In the genomic region with DNA sequence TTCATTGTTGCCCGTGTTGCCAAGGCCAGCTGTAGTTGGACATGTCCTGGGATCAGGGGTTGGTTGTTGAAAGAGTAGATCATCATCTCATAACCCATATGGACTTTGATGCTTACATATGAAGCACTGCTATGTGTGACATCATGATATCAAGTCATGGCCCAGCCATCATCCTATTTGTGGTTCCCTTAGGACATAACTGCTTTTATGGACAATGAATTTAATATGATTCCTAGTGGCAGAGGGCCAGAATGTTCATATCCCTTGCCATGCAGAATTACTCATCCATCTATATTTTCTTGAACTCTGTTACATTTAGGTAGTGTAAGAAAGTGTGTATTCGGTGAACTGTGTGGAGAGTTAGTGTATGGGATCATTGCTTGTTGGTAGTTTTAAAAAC, we compare ENCODE assay signal across 18 cellular contexts.
"Had no signal": no experiment of that assay in that cellular context is flagged by ENCODE, and none has a peak within 500 bp of the region (broad histone marks: within the 10 kb centered on the region; RNA-seq: fewer than 3 reads in every experiment).

No MANE protein-coding gene starts in this region.

- H3K9me3 Mint-ChIP-seq: effector memory CD8-positive, alpha-beta T cell; natural killer cell had no signal

- H3K27me3 ChIP-seq: adrenal gland, cardiac muscle cell, esophagus squamous epithelium, gastroesophageal sphincter, heart left ventricle, right lobe of liver, spleen had no signal

- H3K27ac ChIP-seq: adrenal gland, cardiac muscle cell, esophagus squamous epithelium, gastroesophageal sphincter, heart left ventricle, parathyroid adenoma, right lobe of liver, spleen, WERI-Rb-1 had no signal

- H3K9me3 ChIP-seq: adrenal gland, esophagus squamous epithelium, gastroesophageal sphincter, heart left ventricle, right lobe of liver had no signal

- H3K27ac Mint-ChIP-seq: activated naive CD4-positive, alpha-beta T cell treated with anti-CD3 and anti-CD28 coated beads, Interleukin-2, amount 50 U/mL, for 72 hours; activated T-cell treated with anti-CD3 and anti-CD28 coated beads, Interleukin-2, amount 50 U/mL, for 72 hours; effector memory CD8-positive, alpha-beta T cell; natural killer cell had no signal

- H2AFZ ChIP-seq: parathyroid adenoma had no signal

- H3K4me3 ChIP-seq: adrenal gland, cardiac muscle cell, esophagus squamous epithelium, gastroesophageal sphincter, heart left ventricle, right lobe of liver, spleen had no signal

- H3K9ac ChIP-seq: parathyroid adenoma had no signal

- H3K4me1 ChIP-seq: adrenal gland, esophagus squamous epithelium, gastroesophageal sphincter, heart left ventricle, parathyroid adenoma, right lobe of liver, spleen had no signal

- H3K27me3 Mint-ChIP-seq: effector memory CD8-positive, alpha-beta T cell had no signal

- DNase-seq: activated CD4-positive, alpha-beta T cell treated with anti-CD3 and anti-CD28 coated beads for 1 hour; activated gamma-delta T cell; activated T-cell treated with anti-CD3 and anti-CD28 coated beads, Interleukin-2, amount 50 U/mL, for 72 hours; adrenal gland; dermis blood vessel endothelial cell; effector memory CD8-positive, alpha-beta T cell; esophagus squamous epithelium; heart left ventricle; natural killer cell; right lobe of liver; spleen; stimulated activated CD8-positive, alpha-beta memory T cell treated with anti-CD3 and anti-CD28 coated beads, Interleukin-4, amount 100 ng/mL, for 48 hours; stimulated activated naive CD4-positive, alpha-beta T cell; WERI-Rb-1 had no signal

- H3K36me3 ChIP-seq: adrenal gland, cardiac muscle cell, esophagus squamous epithelium, gastroesophageal sphincter, heart left ventricle, right lobe of liver, WERI-Rb-1 had no signal

- H3K4me3 Mint-ChIP-seq: activated T-cell treated with anti-CD3 and anti-CD28 coated beads, Interleukin-2, amount 50 U/mL, for 72 hours; effector memory CD8-positive, alpha-beta T cell; natural killer cell had no signal

- ATAC-seq: activated naive CD4-positive, alpha-beta T cell treated with anti-CD3 and anti-CD28 coated beads, Interleukin-2, amount 50 U/mL, for 72 hours; activated T-cell treated with anti-CD3 and anti-CD28 coated beads, Interleukin-2, amount 50 U/mL, for 72 hours; effector memory CD8-positive, alpha-beta T cell; gastroesophageal sphincter; heart left ventricle; natural killer cell; right lobe of liver had no signal

- H3K79me2 ChIP-seq: parathyroid adenoma had no signal
